In genomic region chr17:3913531-3914318, GRCh38 we compare ENCODE assay signal across 8 cellular contexts. TPM values are rescaled to one million over a fixed set of nuclear protein-coding genes. Genes with fewer than 3 reads are reported as not detected.
DNase-seq lines count a peak whose midpoint lies in the region; ATAC-seq and TF ChIP-seq lines count a peak whose summit lies in the region.

No MANE protein-coding gene starts in this region.

- dilution Hi-C loops in mammary epithelial cell (cut with HindIII; ENCODE audit: low sequenced_read_pairs): no loop called here

- H3K4me2 ChIP-seq in mammary epithelial cell (ENCODE audit: insufficient read depth, low read depth, low read length): no peak overlapping the region

- no peaks in the 10 kb centered on the region for H3K9me3 ChIP-seq in mammary epithelial cell (replicated peaks; ENCODE audit: insufficient read depth, low read length)

- no peaks in the 10 kb centered on the region for H4K20me1 ChIP-seq in mammary epithelial cell (ENCODE audit: insufficient read depth, low read length)

- peak; percentile 89 for DNase-seq in GM10248 (ENCODE audit: extremely low spot score)
- DNase-seq in HCEC 1CT: peak; percentile 61
- DNase-seq in NCI-H146 treated with DMSO at 0.1 percent for 48 hours (lab: John Stamatoyannopoulos, UW; ENCODE audit: unreplicated experiment): peak; percentile 37
- peak; percentile 63 to 72 (median 66) for DNase-seq in activated CD4-positive, CD25-positive, alpha-beta regulatory T cell (lab: John Stamatoyannopoulos, UW)
- DNase-seq in mammary epithelial cell: peak; percentile 35
- DNase-seq in kidney epithelial cell (ENCODE audit: low read depth): no peak
- DNase-seq in stimulated activated CD4-positive, alpha-beta T cell treated with anti-CD3 and anti-CD28 coated beads, Interleukin-1b, Interleukin-23, amount 100 ng/mL, for 1 hour (ENCODE audit: low read depth in 2 of 2): peak; percentile 58 to 64

- no peak overlapping the region for H2AFZ ChIP-seq in mammary epithelial cell (ENCODE audit: low read depth, low read length)

- TF ChIP-seq CTCF in GM10248 (IDR thresholded peaks at IDR 0.05; ENCODE audit: control extremely low read depth, extremely low read depth, low read depth, missing control alignments): peak; percentile 99
- peak; percentile 97 to 98 for TF ChIP-seq CTCF in mammary epithelial cell (conservative IDR thresholded peaks at IDR 0.05 in 1 of 2, IDR thresholded peaks at IDR 0.05 in 1 of 2; ENCODE audit: extremely low read depth in 1 of 2, insufficient read depth in 1 of 2, low read depth in 1 of 2, low read length in 2 of 2)
- peak; percentile 99 for TF ChIP-seq CTCF in kidney epithelial cell (IDR thresholded peaks at IDR 0.05; ENCODE audit: insufficient read depth, low read length, poor library complexity, severe bottlenecking)

- intact Hi-C loops in mammary epithelial cell (cut with micrococcal nuclease): loop anchor here (1.0 to 2.0 kb wide), 5 partner anchors 51 to 500 kb away; no protein-coding TSS in a partner anchor

- H3K36me3 ChIP-seq in mammary epithelial cell (ENCODE audit: insufficient read depth, low read length) (no peaks in the 10 kb centered on the region), kidney epithelial cell (ENCODE audit: control insufficient read depth, insufficient read depth, low read length) (no peaks in the 10 kb centered on the region)

- H3K4me1 ChIP-seq in mammary epithelial cell (ENCODE audit: insufficient read depth, low read length): no peaks in the 10 kb centered on the region

- BruUV-seq in mammary epithelial cell (replicated peaks; lab: Mats Ljungman, UMichigan): no TSS peak

- in situ Hi-C loops in mammary epithelial cell (cut with MboI; ENCODE audit: low sequenced_read_pairs in 2 of 2): no loop called here

- CTCF ChIA-PET in GM10248 (lab: Yijun Ruan, JAX) (interaction anchor here (0.6 to 8.1 kb wide), 67 partner anchors 10 to 502 kb away, joined by 3 to 74 read pairs (median 5); partner anchors contain the start of genes ATP2A3, CAMKK1, CYB5D2 and ZZEF1), mammary epithelial cell (lab: Charles Lee; ENCODE audit: low non-redundant PET) (interaction anchor here (0.6 to 0.8 kb wide), 7 partner anchors 9 to 1080 kb away, joined by 3 to 7 read pairs (median 5); no protein-coding TSS in a partner anchor)

- no peak overlapping the region for H3K9ac ChIP-seq in mammary epithelial cell (ENCODE audit: insufficient read depth, low read length)

- no peaks in the 10 kb centered on the region for H3K27me3 ChIP-seq in mammary epithelial cell (ENCODE audit: insufficient read depth, low read length)
- H3K27me3 ChIP-seq in kidney epithelial cell (ENCODE audit: control insufficient read depth, insufficient read depth, low read length): peaks cover 2% of the 10 kb centered on the region

- 32% methylated on average over 16 of the region's 17 CpGs for WGBS in mammary epithelial cell (ENCODE audit: low coverage, missing lambda C conversion rate)

- no peak for ATAC-seq in HG03025 (IDR thresholded peaks at IDR 0.05; ENCODE audit: low FRiP score, unreplicated experiment)

- H3K4me3 ChIP-seq in mammary epithelial cell (replicated peaks in 1 of 3; ENCODE audit: insufficient read depth in 1 of 3, low read depth in 2 of 3, low read length in 3 of 3) (no peak overlapping the region), kidney epithelial cell (ENCODE audit: low read depth, low read length) (no peak overlapping the region)

- H3K27ac ChIP-seq in mammary epithelial cell (ENCODE audit: insufficient read depth, low read depth, low read length): no peak overlapping the region

- POLR2A ChIA-PET in GM10248 (lab: Yijun Ruan, JAX): interaction anchor here (0.6 to 1.0 kb wide), 2 partner anchors 230 to 876 kb away, joined by 3 to 4 read pairs; no protein-coding TSS in a partner anchor

- no peaks in the 10 kb centered on the region for H3K79me2 ChIP-seq in mammary epithelial cell (ENCODE audit: insufficient read depth, low read length)

RNA-seq across cellular contexts. Expression of gene P2RX1, which starts 2.5 kb away (rescaled TPM):
- not detected for total RNA-seq in mammary epithelial cell
- polyA plus RNA-seq in mammary epithelial cell: not detected
- polyA minus RNA-seq in mammary epithelial cell: not detected
- not detected in 2 replicates for total RNA-seq in kidney epithelial cell

RNA-seq across cellular contexts. Expression of gene CAMKK1, which starts 20.9 kb away (rescaled TPM):
- total RNA-seq in mammary epithelial cell (1 to 10 TPM; 1.8 to 2.0 TPM), kidney epithelial cell (7.8 and 10.5 TPM in 2 replicates)
- 2.6 TPM for polyA plus RNA-seq in mammary epithelial cell
- polyA minus RNA-seq in mammary epithelial cell: 5.6 TPM

RNA-seq across cellular contexts. Expression of gene ATP2A3, which starts 50.5 kb away (rescaled TPM):
- total RNA-seq in mammary epithelial cell: under 1 TPM in 1 of 2 donors, not detected in 1; 0.19 TPM
- polyA plus RNA-seq in mammary epithelial cell: not detected
- not detected for polyA minus RNA-seq in mammary epithelial cell
- total RNA-seq in kidney epithelial cell: 11.1 and 13.3 TPM in 2 replicates

Comparison
In these comparisons a context has a peak if more than half of its experiments do, and no peak if none do; other contexts are left out.
1. RNA of gene ATP2A3, which starts 50.5 kb away (total RNA-seq): 11.1 to 13.3 TPM in kidney epithelial cell; 0.19 TPM in mammary epithelial cell; every median in the first group is over 10 times any median in the second.
2. Peak in every context shown above with its lines, with median percentiles within 50 percentile points of each other: CTCF ChIP-seq.